Comparison of ENCODE assay signal across 20 cellular contexts in genomic region chr4:24003926-24004325, GRCh38.
A peak's percentile ranks its signal among the peaks of the same experiment; 100 is the strongest.
DNase-seq lines count a peak whose midpoint lies in the region; ATAC-seq and TF ChIP-seq lines count a peak whose summit lies in the region.
"Had no signal": no experiment of that assay in that cellular context is flagged by ENCODE, and none has a peak within 500 bp of the region (broad histone marks: within the 10 kb centered on the region; RNA-seq: fewer than 3 reads in every experiment).

No MANE protein-coding gene starts in this region.

- H3K4me2 ChIP-seq in IMR-90 (ENCODE audit: low read depth, low read length) = no peak overlapping the region
- H3K4me2 ChIP-seq in MM.1S (ENCODE audit: low read depth, low read length) = no peak overlapping the region

- no peak overlapping the region for H3K56ac ChIP-seq in IMR-90 (ENCODE audit: extremely low read depth, insufficient read depth, low read length)

- POLR2A ChIA-PET in IMR-90 (lab: Charles Lee; ENCODE audit: unreplicated experiment) = no interaction called here

- ATAC-seq in IMR-90 (ENCODE audit: low read depth) = no peak

- 57% methylated on average over 1 of the region's 4 CpGs; no CpG with 5 or more reads in 1 of the 2 experiments for WGBS in IMR-90 (ENCODE audit: extremely low coverage in 2 of 2, insufficient read length in 1 of 2), 2 experiments

- CTCF ChIA-PET in IMR-90 (lab: Yijun Ruan, JAX) = no interaction called here

- no peaks in the 10 kb centered on the region for H3K9me1 ChIP-seq in IMR-90 (ENCODE audit: insufficient read depth, low read length)

- H2AK9ac ChIP-seq in IMR-90 (replicated peaks; ENCODE audit: low read depth, low read length, poor library complexity) = no peak overlapping the region

- H4K8ac ChIP-seq in IMR-90 (ENCODE audit: low read depth in 2 of 2, low read length in 2 of 2) = no peak overlapping the region

- no peaks in the 10 kb centered on the region for H3F3A ChIP-seq in MM.1S (ENCODE audit: insufficient read depth, low read length)

- H2BK20ac ChIP-seq in IMR-90 (ENCODE audit: low read depth, low read length) = no peak overlapping the region

- H3K4me1 ChIP-seq in IMR-90 (ENCODE audit: control insufficient read depth, insufficient read depth, low read length) (peaks cover 1% of the 10 kb centered on the region; the same call in 1 of the 2 replicates), tibial artery (no peaks in the 10 kb centered on the region), MM.1S (ENCODE audit: low read length) (no peaks in the 10 kb centered on the region)
- H3K4me1 ChIP-seq: BE2C, SJCRH30 had no signal

- H3K9ac ChIP-seq in IMR-90 (ENCODE audit: low read depth, low read length) (no peak overlapping the region), MM.1S (ENCODE audit: low read length) (no peak overlapping the region)

- H3K36me3 ChIP-seq in IMR-90 (ENCODE audit: control insufficient read depth, insufficient read depth, low read length) (no peaks in the 10 kb centered on the region), tibial artery (no peaks in the 10 kb centered on the region), MM.1S (replicated peaks; ENCODE audit: insufficient read depth, low read length) (no peaks in the 10 kb centered on the region)
- H3K36me3 ChIP-seq: BE2C, SJCRH30 had no signal

- H2BK15ac ChIP-seq in IMR-90 (ENCODE audit: low read depth, low read length) = no peak overlapping the region

- in situ Hi-C loops in IMR-90 (cut with MboI; ENCODE audit: low sequenced_read_pairs) = no loop called here

- no peaks in the 10 kb centered on the region for H3K79me2 ChIP-seq in MM.1S (ENCODE audit: low read length)

- H3K23ac ChIP-seq in IMR-90 (ENCODE audit: low read depth, low read length) = no peak overlapping the region

- BruUV-seq in IMR-90 (replicated peaks; lab: Mats Ljungman, UMichigan) = no TSS peak

- no peak overlapping the region for H4K5ac ChIP-seq in IMR-90 (ENCODE audit: low read depth, low read length)

- H3K27ac ChIP-seq in IMR-90 (ENCODE audit: insufficient read depth, low read length) (no peak overlapping the region), tibial artery (no peak overlapping the region), MM.1S (ENCODE audit: low read length) (no peak overlapping the region)
- H3K27ac ChIP-seq: SJCRH30 had no signal

- H3K4me3 ChIP-seq in IMR-90 (ENCODE audit: insufficient read depth, low read depth, low read length) (no peak overlapping the region), epithelial cell of esophagus (ENCODE audit: low read length) (no peak overlapping the region), tibial artery (no peak overlapping the region), MM.1S (ENCODE audit: low read length) (no peak overlapping the region)
- H3K4me3 ChIP-seq: SJCRH30 had no signal

- H3K27me3 ChIP-seq in IMR-90 (ENCODE audit: control insufficient read depth, insufficient read depth, low read length) (no peaks in the 10 kb centered on the region; the same call in 1 of the 2 replicates), tibial artery (no peaks in the 10 kb centered on the region), MM.1S (replicated peaks; ENCODE audit: insufficient read depth, low read length) (no peaks in the 10 kb centered on the region)
- H3K27me3 ChIP-seq: SJCRH30 had no signal

- intact Hi-C loops in IMR-90 (cut with micrococcal nuclease) = no loop called here
- intact Hi-C loops in tibial artery (cut with DNase I; ENCODE audit: low total_unique reads) = no loop called here

- no peak for TF ChIP-seq POLR2A in IMR-90 (IDR thresholded peaks at IDR 0.05; ENCODE audit: low read depth, low read length)

- no peak overlapping the region for H3K4ac ChIP-seq in IMR-90 (ENCODE audit: low read depth, low read length)

- TF ChIP-seq RAD21 in IMR-90 (IDR thresholded peaks at IDR 0.05; ENCODE audit: low read length) = no peak

- H3K9me3 ChIP-seq in IMR-90 (ENCODE audit: control insufficient read depth, insufficient read depth, low read length) (no peaks in the 10 kb centered on the region), tibial artery (no peaks in the 10 kb centered on the region), MM.1S (replicated peaks; ENCODE audit: insufficient read depth, low read length) (no peaks in the 10 kb centered on the region)
- H3K9me3 ChIP-seq: BE2C, SJCRH30 had no signal

- dilution Hi-C loops in IMR-90 (cut with HindIII; ENCODE audit: low sequenced_read_pairs, unreplicated experiment) = no loop called here

- no peak overlapping the region for H2BK5ac ChIP-seq in IMR-90 (ENCODE audit: low read depth, low read length, poor library complexity, severe bottlenecking)

- no peaks in the 10 kb centered on the region for H3K79me1 ChIP-seq in IMR-90 (ENCODE audit: low read depth in 1 of 2, low read length in 2 of 2)

- no peak overlapping the region for H4K91ac ChIP-seq in IMR-90 (ENCODE audit: insufficient read depth, low read depth, low read length)

- H4K20me1 ChIP-seq in IMR-90 (ENCODE audit: insufficient read depth, low read length) (no peaks in the 10 kb centered on the region), MM.1S (ENCODE audit: insufficient read depth, low read length) (no peaks in the 10 kb centered on the region)

- no peak overlapping the region for H2AK5ac ChIP-seq in IMR-90 (ENCODE audit: low read depth, low read length)

- H3K18ac ChIP-seq in IMR-90 (ENCODE audit: low read depth, low read length) = no peak overlapping the region

- TF ChIP-seq CTCF in IMR-90 (conservative IDR thresholded peaks at IDR 0.05; ENCODE audit: low read depth, low read length) (no peak), epithelial cell of esophagus (IDR thresholded peaks at IDR 0.05; ENCODE audit: insufficient read depth, low read depth, low read length, missing control alignments) (no peak), tibial artery (IDR thresholded peaks at IDR 0.05) (no peak), MM.1S (IDR thresholded peaks at IDR 0.05; ENCODE audit: low read length) (no peak)

- H3K9me2 ChIP-seq in MM.1S (replicated peaks; ENCODE audit: insufficient read depth, low read length) = no peaks in the 10 kb centered on the region

- no peak overlapping the region for H2BK120ac ChIP-seq in IMR-90 (ENCODE audit: low read depth, low read length)

- H3K14ac ChIP-seq in IMR-90 (replicated peaks; ENCODE audit: low read depth, low read length) = no peak overlapping the region

- no peak overlapping the region for H2AFZ ChIP-seq in IMR-90 (replicated peaks; ENCODE audit: low read length, poor library complexity)
- H2AFZ ChIP-seq in MM.1S (ENCODE audit: low read length) = no peak overlapping the region

- peak; percentile 17 for DNase-seq in IMR-90
- peak; percentile 8 for DNase-seq in epithelial cell of esophagus (ENCODE audit: low read depth)
- DNase-seq in inferior parietal cortex (ENCODE audit: extremely low spot score) = peak; percentile 15
- no peak for DNase-seq in activated effector memory CD4-positive, alpha-beta T cell treated with anti-CD3 and anti-CD28 coated beads, Interleukin-2, amount 50 U/mL, for 16 hours
- no peak for DNase-seq in tibial artery
- no peak for DNase-seq in MM.1S
- no peak for DNase-seq in activated CD4-positive, alpha-beta T cell treated with anti-CD3 and anti-CD28 coated beads for 4 hours
- DNase-seq: ACHN; BE2C; CD4-positive, alpha-beta memory T cell; HCEC 1CT; Karpas-422; NCI-H1105 treated with DMSO at 0.1 percent for 48 hours; NCI-H187; NCI-H345; NCI-H526 treated with DMSO at 0.1 percent for 48 hours; NK-92 treated with Interleukin-12 subunit alpha and Interleukin-12 subunit beta, amount 100 ng/mL, for 24 hours; OCI-M1; RPMI8226 had no signal

TF ChIP-seq in IMR-90, 13 proteins besides CTCF, POLR2A, EP300 and RAD21:
- TF ChIP-seq CEBPB (IDR thresholded peaks at IDR 0.05; ENCODE audit: low read depth, low read length) = no peak
- TF ChIP-seq, protein P1, sequence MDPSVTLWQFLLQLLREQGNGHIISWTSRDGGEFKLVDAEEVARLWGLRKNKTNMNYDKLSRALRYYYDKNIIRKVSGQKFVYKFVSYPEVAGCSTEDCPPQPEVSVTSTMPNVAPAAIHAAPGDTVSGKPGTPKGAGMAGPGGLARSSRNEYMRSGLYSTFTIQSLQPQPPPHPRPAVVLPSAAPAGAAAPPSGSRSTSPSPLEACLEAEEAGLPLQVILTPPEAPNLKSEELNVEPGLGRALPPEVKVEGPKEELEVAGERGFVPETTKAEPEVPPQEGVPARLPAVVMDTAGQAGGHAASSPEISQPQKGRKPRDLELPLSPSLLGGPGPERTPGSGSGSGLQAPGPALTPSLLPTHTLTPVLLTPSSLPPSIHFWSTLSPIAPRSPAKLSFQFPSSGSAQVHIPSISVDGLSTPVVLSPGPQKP (IDR thresholded peaks at IDR 0.05; ENCODE audit: borderline replicate concordance, low read depth, low read length) = no peak
- TF ChIP-seq, protein P2, sequence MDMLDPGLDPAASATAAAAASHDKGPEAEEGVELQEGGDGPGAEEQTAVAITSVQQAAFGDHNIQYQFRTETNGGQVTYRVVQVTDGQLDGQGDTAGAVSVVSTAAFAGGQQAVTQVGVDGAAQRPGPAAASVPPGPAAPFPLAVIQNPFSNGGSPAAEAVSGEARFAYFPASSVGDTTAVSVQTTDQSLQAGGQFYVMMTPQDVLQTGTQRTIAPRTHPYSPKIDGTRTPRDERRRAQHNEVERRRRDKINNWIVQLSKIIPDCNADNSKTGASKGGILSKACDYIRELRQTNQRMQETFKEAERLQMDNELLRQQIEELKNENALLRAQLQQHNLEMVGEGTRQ (IDR thresholded peaks at IDR 0.05; ENCODE audit: low read depth, low read length) = no peak

Comparison
In these comparisons a context has a peak if more than half of its experiments do, and no peak if none do; other contexts are left out.
1. DNase-seq: peak in IMR-90 (single experiment), epithelial cell of esophagus (single experiment) and inferior parietal cortex (single experiment); none in activated effector memory CD4-positive, alpha-beta T cell treated with anti-CD3 and anti-CD28 coated beads, Interleukin-2, amount 50 U/mL, for 16 hours (single experiment), tibial artery (0 of 2), MM.1S (single experiment) and activated CD4-positive, alpha-beta T cell treated with anti-CD3 and anti-CD28 coated beads for 4 hours (0 of 2).